28 cellular contexts compared by ENCODE assay signal in genomic region chr6:2947424-2947823, GRCh38. TPM values are rescaled to one million over a fixed set of nuclear protein-coding genes. Genes with fewer than 3 reads are reported as not detected.
A peak's percentile ranks its signal among the peaks of the same experiment; 100 is the strongest.
DNase-seq lines count a peak whose midpoint lies in the region; ATAC-seq and TF ChIP-seq lines count a peak whose summit lies in the region.
"Had no signal": no experiment of that assay in that cellular context is flagged by ENCODE, and none has a peak within 500 bp of the region (broad histone marks: within the 10 kb centered on the region; RNA-seq: fewer than 3 reads in every experiment).

No MANE protein-coding gene starts in this region.

- H3K4me3 Mint-ChIP-seq in activated CD8-positive, alpha-beta memory T cell treated with anti-CD3 and anti-CD28 coated beads, Interleukin-2, amount 10 ng/mL, durations not matched to agents 7 days and 5 days: no peak overlapping the region
- H3K4me3 Mint-ChIP-seq: activated T-cell treated with anti-CD3 and anti-CD28 coated beads, Interleukin-2, amount 50 U/mL, for 24 hours; CD4-positive, alpha-beta T cell; naive thymus-derived CD8-positive, alpha-beta T cell; T-helper 2 cell treated with Interferon-gamma antibody and Interleukin-4, amounts not matched to agents 5 μg/mL and 100 μg/mL, for 36 hours had no signal

- H3K27ac ChIP-seq in spleen (peak overlapping the region in 1 of 8 donors; percentile 36), gastroesophageal sphincter (no peak overlapping the region)
- H3K27ac ChIP-seq: brain microvascular endothelial cell, hepatocyte, testis, uterus had no signal

- H3K36me3 ChIP-seq in spleen (peaks cover 0 to 64% (median 25%) of the 10 kb centered on the region in 6 donors), gastroesophageal sphincter (peaks cover 0 to 54% of the 10 kb centered on the region in 2 donors)
- H3K36me3 ChIP-seq: uterus had no signal

- H3K27me3 ChIP-seq in spleen (replicated peaks in 1 of 7) (no peaks in the 10 kb centered on the region), gastroesophageal sphincter (no peaks in the 10 kb centered on the region)
- H3K27me3 ChIP-seq: brain microvascular endothelial cell, hepatocyte, testis, uterus had no signal

- no peaks in the 10 kb centered on the region for H3K9me3 Mint-ChIP-seq in activated CD8-positive, alpha-beta memory T cell treated with anti-CD3 and anti-CD28 coated beads, Interleukin-2, amount 10 ng/mL, durations not matched to agents 7 days and 5 days (ENCODE audit: low read depth)
- H3K9me3 Mint-ChIP-seq: activated T-cell treated with anti-CD3 and anti-CD28 coated beads, Interleukin-2, amount 50 U/mL, for 24 hours; CD4-positive, alpha-beta T cell; naive thymus-derived CD8-positive, alpha-beta T cell had no signal

- 73 to 85% (median 85%) methylated on average over 6 of the region's 6 CpGs for WGBS in spleen, 5 donors
- 80 to 82% methylated on average over 1 to 4 of the region's 6 CpGs for WGBS in gastroesophageal sphincter (ENCODE audit: low coverage in 1 of 2), 2 donors

- H3K4me3 ChIP-seq in spleen (no peak overlapping the region), gastroesophageal sphincter (no peak overlapping the region)
- H3K4me3 ChIP-seq: hepatocyte, testis, uterus had no signal

- H3K4me1 ChIP-seq in spleen (peaks cover 11 to 75% (median 58%) of the 10 kb centered on the region in 6 donors), gastroesophageal sphincter (peaks cover 0 to 12% (median 0%) of the 10 kb centered on the region in 3 donors)
- H3K4me1 ChIP-seq: uterus had no signal

- TF ChIP-seq EP300 in gastroesophageal sphincter (IDR thresholded peaks at IDR 0.05): no peak

- no peak for TF ChIP-seq POLR2A in spleen (IDR thresholded peaks at IDR 0.05)
- no peak for TF ChIP-seq POLR2A in gastroesophageal sphincter (IDR thresholded peaks at IDR 0.05)

- no peak for ATAC-seq in activated CD8-positive, alpha-beta memory T cell treated with anti-CD3 and anti-CD28 coated beads, Interleukin-2, amount 10 ng/mL, durations not matched to agents 7 days and 5 days
- ATAC-seq in gastroesophageal sphincter: no peak
- ATAC-seq: HCT116; left lobe of liver; naive thymus-derived CD8-positive, alpha-beta T cell; PC-3 had no signal

- H3K9me3 ChIP-seq in spleen: no peaks in the 10 kb centered on the region
- no peaks in the 10 kb centered on the region for H3K9me3 ChIP-seq in gastroesophageal sphincter
- H3K9me3 ChIP-seq: testis, uterus had no signal

- intact Hi-C loops in spleen (cut with DNase I; ENCODE audit: low total_unique reads): no loop called here

- peaks cover 10% of the 10 kb centered on the region for H3K36me3 Mint-ChIP-seq in activated CD8-positive, alpha-beta memory T cell treated with anti-CD3 and anti-CD28 coated beads, Interleukin-2, amount 10 ng/mL, durations not matched to agents 7 days and 5 days

- peaks cover 10% of the 10 kb centered on the region for H3K4me1 Mint-ChIP-seq in activated CD8-positive, alpha-beta memory T cell treated with anti-CD3 and anti-CD28 coated beads, Interleukin-2, amount 10 ng/mL, durations not matched to agents 7 days and 5 days

- CTCF ChIA-PET in activated CD8-positive, alpha-beta memory T cell treated with anti-CD3 and anti-CD28 coated beads, Interleukin-2, amount 10 ng/mL, durations not matched to agents 7 days and 5 days (lab: Charles Lee): interaction anchor here (1.1 to 1.3 kb wide), 2 partner anchors 12 to 24 kb away, joined by 3 to 4 read pairs; partner anchors contain the start of gene SERPINB6

- no peak overlapping the region for H3K27ac Mint-ChIP-seq in activated CD8-positive, alpha-beta memory T cell treated with anti-CD3 and anti-CD28 coated beads, Interleukin-2, amount 10 ng/mL, durations not matched to agents 7 days and 5 days
- H3K27ac Mint-ChIP-seq: activated T-cell treated with anti-CD3 and anti-CD28 coated beads, Interleukin-2, amount 50 U/mL, for 24 hours; CD4-positive, alpha-beta T cell; T-helper 2 cell treated with Interferon-gamma antibody and Interleukin-4, amounts not matched to agents 5 μg/mL and 100 μg/mL, for 36 hours had no signal

- peaks cover 25% of the 10 kb centered on the region for H3K27me3 Mint-ChIP-seq in activated CD8-positive, alpha-beta memory T cell treated with anti-CD3 and anti-CD28 coated beads, Interleukin-2, amount 10 ng/mL, durations not matched to agents 7 days and 5 days
- H3K27me3 Mint-ChIP-seq: activated T-cell treated with anti-CD3 and anti-CD28 coated beads, Interleukin-2, amount 50 U/mL, for 24 hours; CD4-positive, alpha-beta T cell; naive thymus-derived CD8-positive, alpha-beta T cell had no signal

- peak; percentile 14 for DNase-seq in activated CD8-positive, alpha-beta memory T cell treated with anti-CD3 and anti-CD28 coated beads, Interleukin-2, amount 10 ng/mL, durations not matched to agents 7 days and 5 days
- DNase-seq in activated CD8-positive, alpha-beta memory T cell treated with anti-CD3 and anti-CD28 coated beads, Interleukin-2, amount 50 U/mL, for 48 hours: no peak
- DNase-seq in RPMI8226: peak; percentile 64
- peak; percentile 39 for DNase-seq in islet precursor cell
- DNase-seq in spleen: peak; percentile 46
- no peak for DNase-seq in NOMO-1 (lab: John Stamatoyannopoulos, UW; ENCODE audit: unreplicated experiment in 2 of 2)
- DNase-seq in NCI-H524 treated with DMSO at 0.1 percent for 48 hours (lab: John Stamatoyannopoulos, UW): no peak
- DNase-seq: 8988T; activated CD4-positive, alpha-beta T cell treated with anti-CD3 and anti-CD28 coated beads for 4 hours; activated CD8-positive, alpha-beta memory T cell treated with anti-CD3 and anti-CD28 coated beads for 24 hours; activated T-cell treated with anti-CD3 and anti-CD28 coated beads, Interleukin-2, amount 50 U/mL, for 24 hours; brain microvascular endothelial cell; CD4-positive, alpha-beta T cell; effector CD4-positive, alpha-beta T cell; midbrain; naive thymus-derived CD8-positive, alpha-beta T cell; NCI-H2081; PC-3; SHP77 treated with DMSO at 0.1 percent for 48 hours; stimulated activated CD4-positive, alpha-beta T cell treated with anti-CD3 and anti-CD28 coated beads, Interleukin-4, amount 100 ng/mL, for 4 hours; stimulated activated naive CD4-positive, alpha-beta T cell treated with Interleukin-2 at 50 U/mL for 16 hours; testis; uterus had no signal

- no peak for TF ChIP-seq CTCF in spleen (IDR thresholded peaks at IDR 0.05 in 8 of 11, conservative IDR thresholded peaks at IDR 0.05 in 3 of 11)
- no peak for TF ChIP-seq CTCF in gastroesophageal sphincter (IDR thresholded peaks at IDR 0.05)

RNA-seq across cellular contexts. Expression of gene SERPINB6, which starts 23.9 kb away (rescaled TPM):
- total RNA-seq in activated CD8-positive, alpha-beta memory T cell treated with anti-CD3 and anti-CD28 coated beads, Interleukin-2, amount 10 ng/mL, durations not matched to agents 7 days and 5 days: 10 to 100 TPM; 55.2 to 56.0 TPM
- total RNA-seq in spleen: 100 to 1,000 TPM; 145 to 222 (median 188) TPM
- 100 to 1,000 TPM; 111 to 256 (median 193) TPM for polyA plus RNA-seq in spleen
- 100 to 1,000 TPM; 130 to 154 (median 143) TPM for total RNA-seq in gastroesophageal sphincter

RNA-seq across cellular contexts. Expression of gene SERPINB9, which starts 44.3 kb away (rescaled TPM):
- 10 to 100 TPM; 56.0 to 94.9 TPM for total RNA-seq in activated CD8-positive, alpha-beta memory T cell treated with anti-CD3 and anti-CD28 coated beads, Interleukin-2, amount 10 ng/mL, durations not matched to agents 7 days and 5 days
- 10 to 100 TPM; 43.0 to 75.7 (median 55.4) TPM for total RNA-seq in spleen
- 10 to 100 TPM; 16.2 to 22.4 (median 17.0) TPM for polyA plus RNA-seq in spleen
- 10 to 100 TPM in 1 of 4 donors, 1 to 10 TPM in 3; 5.9 to 16.6 (median 8.0) TPM for total RNA-seq in gastroesophageal sphincter

RNA-seq across cellular contexts. Expression of gene NQO2, which starts 52.3 kb away (rescaled TPM):
- total RNA-seq in activated CD8-positive, alpha-beta memory T cell treated with anti-CD3 and anti-CD28 coated beads, Interleukin-2, amount 10 ng/mL, durations not matched to agents 7 days and 5 days: 10 to 100 TPM; 11.9 to 14.5 TPM
- total RNA-seq in spleen (10 to 100 TPM; 21.3 to 55.1 (median 37.2) TPM), gastroesophageal sphincter (10 to 100 TPM; 15.8 to 32.8 (median 27.2) TPM)
- 10 to 100 TPM; 16.3 to 26.0 (median 17.0) TPM for polyA plus RNA-seq in spleen

Comparison
In these comparisons a context has a peak if more than half of its experiments do, and no peak if none do; other contexts are left out.
1. DNase-seq: peak in activated CD8-positive, alpha-beta memory T cell treated with anti-CD3 and anti-CD28 coated beads, Interleukin-2, amount 10 ng/mL, durations not matched to agents 7 days and 5 days (single experiment), RPMI8226 (single experiment), islet precursor cell (single experiment) and spleen (single experiment); none in activated CD8-positive, alpha-beta memory T cell treated with anti-CD3 and anti-CD28 coated beads, Interleukin-2, amount 50 U/mL, for 48 hours (single experiment), NOMO-1 (0 of 2) and NCI-H524 treated with DMSO at 0.1 percent for 48 hours (single experiment).